Comparison of ENCODE assay signal across 1 cellular context in the genomic region with DNA sequence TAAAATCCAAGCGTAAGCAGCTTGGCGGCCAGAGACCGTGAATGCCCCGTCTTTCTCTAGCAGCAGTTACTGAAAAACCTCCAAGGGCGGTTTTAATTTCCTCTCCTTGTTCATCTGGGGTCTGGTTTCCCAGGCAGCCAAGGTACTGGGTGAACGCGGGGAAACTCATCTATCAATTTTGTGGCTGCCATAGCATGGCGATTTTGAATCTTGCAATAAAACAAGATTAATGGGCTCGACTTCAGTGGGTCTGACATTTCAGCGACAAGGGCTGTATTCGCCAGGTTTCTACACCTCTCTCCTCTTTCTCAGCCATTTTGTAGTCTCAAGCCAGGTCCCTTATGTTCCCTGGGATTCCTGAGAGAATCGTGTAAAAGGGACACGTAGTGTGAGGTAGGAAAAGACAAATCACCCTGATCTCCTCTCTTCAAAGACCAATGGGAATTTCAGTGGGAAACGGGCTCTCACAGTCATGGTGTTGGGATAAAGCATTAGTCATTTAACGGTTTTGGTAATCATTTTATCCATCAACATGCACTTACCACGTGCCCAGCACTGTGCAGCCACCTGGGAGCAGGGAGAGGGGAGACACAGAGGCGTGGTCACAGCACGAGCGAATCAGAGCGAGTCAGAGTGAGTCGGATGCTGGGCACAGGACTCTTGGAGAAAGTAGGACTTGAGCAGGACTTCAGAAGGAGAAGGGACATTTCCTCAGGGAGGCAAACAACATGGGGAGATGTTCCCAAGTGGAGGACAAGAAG.
TF ChIP-seq lines count a peak whose summit lies in the region.

No MANE protein-coding gene starts in this region.

TF ChIP-seq in H1, 55 proteins besides CTCF, POLR2A, EP300 and RAD21:
- TF ChIP-seq NANOG (IDR thresholded peaks at IDR 0.05; ENCODE audit: insufficient read depth, low read depth, low read length, poor library complexity, severe bottlenecking) = no peak
- TF ChIP-seq SAP30 (IDR thresholded peaks at IDR 0.05; ENCODE audit: insufficient read depth, insufficient replicate concordance, low read length) = no peak
- no peak for TF ChIP-seq BRCA1 (IDR thresholded peaks at IDR 0.05; ENCODE audit: low read depth, low read length)
- TF ChIP-seq HDAC6 (IDR thresholded peaks at IDR 0.05; ENCODE audit: low read depth, low read length) = no peak
- TF ChIP-seq SIRT6 (IDR thresholded peaks at IDR 0.05; ENCODE audit: low read length) = no peak
